Comparison of ENCODE assay signal across 8 cellular contexts in genomic region chr6:21587182-21587924, GRCh38.
DNase-seq lines count a peak whose midpoint lies in the region; ATAC-seq and TF ChIP-seq lines count a peak whose summit lies in the region.

No MANE protein-coding gene starts in this region.

- peaks cover 1 to 28% (median 25%) of the 10 kb centered on the region in 5 donors for H3K4me1 ChIP-seq in subcutaneous abdominal adipose tissue (ENCODE audit: control insufficient read depth in 5 of 5, insufficient read depth in 5 of 5, low read length in 5 of 5)

- TF ChIP-seq CTCF in AG09309 (IDR thresholded peaks at IDR 0.05; ENCODE audit: control insufficient read depth, insufficient read depth, low read depth, low read length, missing control alignments) = peak; percentile 38

- H3K36me3 Mint-ChIP-seq in effector memory CD8-positive, alpha-beta T cell (ENCODE audit: insufficient read depth) = peaks cover 4% of the 10 kb centered on the region

- H3K27me3 Mint-ChIP-seq in effector memory CD8-positive, alpha-beta T cell = peaks cover 23 to 40% of the 10 kb centered on the region in 2 donors

- peak overlapping the region; percentile 91 for H3K27ac ChIP-seq in subcutaneous abdominal adipose tissue (ENCODE audit: low read depth, low read length)

- peaks cover 0 to 4% (median 3%) of the 10 kb centered on the region in 5 donors for H3K9me3 ChIP-seq in subcutaneous abdominal adipose tissue (ENCODE audit: control insufficient read depth in 5 of 5, low read length in 5 of 5)

- H3K27me3 ChIP-seq in subcutaneous abdominal adipose tissue (ENCODE audit: control insufficient read depth in 5 of 5, insufficient read depth in 4 of 5, low read length in 5 of 5) = no peaks in the 10 kb centered on the region

- H3K4me1 Mint-ChIP-seq in effector memory CD8-positive, alpha-beta T cell (ENCODE audit: low read depth in 2 of 2) = peaks cover 11 to 12% of the 10 kb centered on the region in 2 donors

- H3K9ac ChIP-seq in subcutaneous abdominal adipose tissue (ENCODE audit: low read length in 5 of 5) = peak overlapping the region in 4 of 5 donors; percentile 48 to 75 (median 60)

- peak; percentile 48 for ATAC-seq in GM18498 (IDR thresholded peaks at IDR 0.05; ENCODE audit: unreplicated experiment)
- ATAC-seq in HG02840 (IDR thresholded peaks at IDR 0.05; ENCODE audit: low FRiP score, unreplicated experiment) = peak; percentile 35
- peak; percentile 22 for ATAC-seq in effector memory CD8-positive, alpha-beta T cell (replicated peaks)

- DNase-seq in AG09309 (ENCODE audit: low read depth) (no peak), NCI-H1694 treated with DMSO at 0.1 percent for 48 hours (lab: John Stamatoyannopoulos, UW) (peak; percentile 54), UCSD-AML1 (lab: John Stamatoyannopoulos, UW; ENCODE audit: unreplicated experiment) (peak; percentile 58), medulla oblongata (ENCODE audit: extremely low spot score) (peak; percentile 21)
- peak in 1 of 3 experiments; percentile 21 for DNase-seq in effector memory CD8-positive, alpha-beta T cell

- peaks cover 0 to 5% of the 10 kb centered on the region in 2 donors for H3K9me3 Mint-ChIP-seq in effector memory CD8-positive, alpha-beta T cell

- H3K4me3 ChIP-seq in AG09309 (ENCODE audit: control insufficient read depth, low read depth, low read length) (peak overlapping the region; percentile 62), subcutaneous abdominal adipose tissue (ENCODE audit: low read depth in 1 of 5, low read length in 5 of 5) (peak overlapping the region; percentile 84 to 97 (median 96))

- no peaks in the 10 kb centered on the region for H3K36me3 ChIP-seq in subcutaneous abdominal adipose tissue (ENCODE audit: control insufficient read depth in 5 of 5, insufficient read depth in 5 of 5, low read length in 5 of 5)

- peak overlapping the region; percentile 94 to 95 for H3K4me3 Mint-ChIP-seq in effector memory CD8-positive, alpha-beta T cell

- H3K27ac Mint-ChIP-seq in effector memory CD8-positive, alpha-beta T cell = no peak overlapping the region
